20 cellular contexts compared by ENCODE assay signal in genomic region chr12:5064913-5065490, GRCh38. TPM values are rescaled to one million over a fixed set of nuclear protein-coding genes. Genes with fewer than 3 reads are reported as not detected.
A peak's percentile ranks its signal among the peaks of the same experiment; 100 is the strongest.
DNase-seq lines count a peak whose midpoint lies in the region; ATAC-seq, FAIRE-seq and TF ChIP-seq lines count a peak whose summit lies in the region.
"Had no signal": no experiment of that assay in that cellular context is flagged by ENCODE, and none has a peak within 500 bp of the region (broad histone marks: within the 10 kb centered on the region; RNA-seq: fewer than 3 reads in every experiment).

No MANE protein-coding gene starts in this region.

- no peak overlapping the region for H3K4me3 Mint-ChIP-seq in type B pancreatic cell
- H3K4me3 Mint-ChIP-seq: CD4-positive, alpha-beta T cell had no signal

- no peaks in the 10 kb centered on the region for H3K9me3 Mint-ChIP-seq in type B pancreatic cell
- H3K9me3 Mint-ChIP-seq: CD4-positive, alpha-beta T cell had no signal

- no peak for ATAC-seq in K562

- no peaks in the 10 kb centered on the region for H4K20me1 ChIP-seq in K562 (replicated peaks; ENCODE audit: control insufficient read depth, insufficient read depth, low read length)

- in situ Hi-C loops in K562 (cut with MboI), result no loop called here
- in situ Hi-C loops in brain microvascular endothelial cell (cut with HindIII; ENCODE audit: low pct_ligation_motif_present, low sequenced_read_pairs), result no loop called here

- CTCF ChIA-PET in K562 (lab: Yijun Ruan, JAX; ENCODE audit: low intra/inter-chr PET ratio), result no interaction called here

- no peaks in the 10 kb centered on the region for H3K9me1 ChIP-seq in K562 (ENCODE audit: control insufficient read depth, insufficient read depth, low read length)

- peak overlapping the region; percentile 18 for H3K27ac Mint-ChIP-seq in type B pancreatic cell
- H3K27ac Mint-ChIP-seq: CD4-positive, alpha-beta T cell had no signal

- no peak for TF ChIP-seq RAD21 in K562 (CRISPR knock-in tag; conservative IDR thresholded peaks at IDR 0.05 in 1 of 2, IDR thresholded peaks at IDR 0.05 in 1 of 2)

- intact Hi-C loops in K562 (cut with micrococcal nuclease), result no loop called here

- no peak overlapping the region for H2AFZ ChIP-seq in K562 (ENCODE audit: low read depth, low read length)

- peaks cover 66% of the 10 kb centered on the region for H3K27me3 ChIP-seq in adipocyte (replicated peaks; ENCODE audit: control insufficient read depth, insufficient read depth, low read length)
- no peaks in the 10 kb centered on the region for H3K27me3 ChIP-seq in K562 (ENCODE audit: control insufficient read depth in 2 of 2, insufficient read depth in 2 of 2, low read length in 2 of 2)
- H3K27me3 ChIP-seq in brain microvascular endothelial cell (replicated peaks), result peaks cover 2% of the 10 kb centered on the region
- H3K27me3 ChIP-seq: BE2C had no signal

- H3K4me2 ChIP-seq in K562 (ENCODE audit: insufficient read depth, low read length), result no peak overlapping the region

- no peak overlapping the region for H3K27ac ChIP-seq in K562 (ENCODE audit: extremely low read depth, low read depth, low read length)
- H3K27ac ChIP-seq in brain microvascular endothelial cell, result no peak overlapping the region
- H3K27ac ChIP-seq: HL-60 had no signal

- H3K9ac ChIP-seq in adipocyte (ENCODE audit: low read length), result no peak overlapping the region
- H3K9ac ChIP-seq in K562 (ENCODE audit: insufficient read depth in 1 of 2, low read depth in 2 of 2, low read length in 2 of 2), result no peak overlapping the region

- 3% methylated on average over 3 of the region's 3 CpGs for WGBS in K562 (ENCODE audit: insufficient coverage, low coverage, missing lambda C conversion rate)

- TF ChIP-seq CTCF in K562 (IDR thresholded peaks at IDR 0.05 in 2 of 3, conservative IDR thresholded peaks at IDR 0.05 in 1 of 3; ENCODE audit: insufficient read depth in 2 of 3, low read depth in 1 of 3, low read length in 3 of 3), result no peak
- no peak for TF ChIP-seq CTCF in type B pancreatic cell (conservative IDR thresholded peaks at IDR 0.05)
- no peak for TF ChIP-seq CTCF in brain microvascular endothelial cell (IDR thresholded peaks at IDR 0.05; ENCODE audit: low read depth, low read length, missing control alignments)

- no peak for TF ChIP-seq POLR2A in K562 (conservative IDR thresholded peaks at IDR 0.05)

- no peaks in the 10 kb centered on the region for H3K36me3 Mint-ChIP-seq in type B pancreatic cell

- peaks cover 38% of the 10 kb centered on the region for H3K27me3 Mint-ChIP-seq in type B pancreatic cell

- peaks cover 8% of the 10 kb centered on the region for H3K4me1 Mint-ChIP-seq in type B pancreatic cell (ENCODE audit: unreplicated experiment)

- no peaks in the 10 kb centered on the region for H3K79me2 ChIP-seq in K562 (ENCODE audit: control insufficient read depth, insufficient read depth, low read length)

- DNase-seq in adipocyte (ENCODE audit: low read depth) (peak; percentile 11), K562 (ENCODE audit: extremely low read depth in 1 of 4, low spot score in 3 of 4) (no peak), type B pancreatic cell (ENCODE audit: extremely low spot score, unreplicated experiment) (no peak), GOT3 (lab: John Stamatoyannopoulos, UW) (no peak), brain microvascular endothelial cell (no peak)
- no peak for DNase-seq in activated T-cell treated with anti-CD3 and anti-CD28 coated beads, Interleukin-2, amount 50 U/mL, for 48 hours
- DNase-seq: ACHN; BE2C; C1 segment of cervical spinal cord; Caco-2; CD4-positive, alpha-beta T cell; GDM1; IMR-90; KBM-7 had no signal

- H3K4me1 ChIP-seq in adipocyte (ENCODE audit: control insufficient read depth, insufficient read depth, low read length) (no peaks in the 10 kb centered on the region), K562 (replicated peaks in 1 of 2; ENCODE audit: control insufficient read depth in 2 of 2, insufficient read depth in 2 of 2, low read length in 2 of 2) (no peaks in the 10 kb centered on the region)
- H3K4me1 ChIP-seq: BE2C, Caco-2, HAP-1 had no signal

- no peak for FAIRE-seq in K562 (lab: Jason Lieb, UNC)
- FAIRE-seq: A204.1, D721Med, GM19239 had no signal

- no peaks in the 10 kb centered on the region for H3K36me3 ChIP-seq in adipocyte (ENCODE audit: control insufficient read depth, insufficient read depth, low read length, severe bottlenecking)
- H3K36me3 ChIP-seq in K562 (ENCODE audit: control insufficient read depth, insufficient read depth, low read length), result no peaks in the 10 kb centered on the region
- no peaks in the 10 kb centered on the region for H3K36me3 ChIP-seq in brain microvascular endothelial cell (replicated peaks)
- H3K36me3 ChIP-seq: BE2C, HAP-1 had no signal

- TF ChIP-seq EP300 in K562 (IDR thresholded peaks at IDR 0.05; ENCODE audit: low read length), result no peak

- no TSS peak for BruUV-seq in K562 (replicated peaks; lab: Mats Ljungman, UMichigan)

- no peaks in the 10 kb centered on the region for H3K9me3 ChIP-seq in adipocyte (ENCODE audit: control insufficient read depth, low read length)
- H3K9me3 ChIP-seq in K562 (replicated peaks; ENCODE audit: control insufficient read depth, insufficient read depth, low read depth, low read length), result no peaks in the 10 kb centered on the region
- H3K9me3 ChIP-seq: BE2C, Caco-2, HAP-1 had no signal

- H3K4me3 ChIP-seq in adipocyte (ENCODE audit: low read length), result no peak overlapping the region
- H3K4me3 ChIP-seq in K562, result no peak overlapping the region
- H3K4me3 ChIP-seq in brain microvascular endothelial cell (ENCODE audit: low read depth, low read length), result no peak overlapping the region
- H3K4me3 ChIP-seq: HAP-1 had no signal

- POLR2A ChIA-PET in K562 (lab: Yijun Ruan, JAX), result no interaction called here

TF ChIP-seq in K562, 482 proteins besides CTCF, POLR2A, EP300 and RAD21:
- no peak for TF ChIP-seq ZNF639 (CRISPR knock-in tag; conservative IDR thresholded peaks at IDR 0.05 in 1 of 2, IDR thresholded peaks at IDR 0.05 in 1 of 2)
- TF ChIP-seq GTF2F1 (IDR thresholded peaks at IDR 0.05; ENCODE audit: low read depth, low read length), result no peak
- peak; percentile 17; the same call in 1 of the 2 replicates for TF ChIP-seq ATF3 (IDR thresholded peaks at IDR 0.05)
- TF ChIP-seq ATF3 (CRISPR knock-in tag; conservative IDR thresholded peaks at IDR 0.05), result no peak
- TF ChIP-seq SRSF9 (IDR thresholded peaks at IDR 0.05; ENCODE audit: borderline replicate concordance, low read depth, low read length), result no peak

RNA-seq across cellular contexts. Expression of gene KCNA5, which starts 21.3 kb away (rescaled TPM):
- total RNA-seq in K562 (2011; cell fraction: chromatin; rRNA removed; ENCODE audit: low replicate concordance), result not detected in 2 replicates
- not detected in 2 replicates for total RNA-seq in K562 (2011; cell fraction: nucleolus; rRNA removed)
- total RNA-seq in K562 (2011; cell fraction: nucleoplasm; rRNA removed), result not detected in 2 replicates
- not detected in 2 replicates for total RNA-seq in K562 (2014; rRNA removed)
- not detected in 2 replicates for total RNA-seq in K562 (2014; rRNA removed; fragmentation: Illumina TruSeq; extraction: Trizol)
- total RNA-seq in K562 (2015; rRNA removed; fragmentation: Illumina TruSeq; extraction: Trizol), result not detected in 2 replicates
- not detected in 2 replicates for total RNA-seq in K562 (2021)
- not detected in 2 replicates for polyA plus RNA-seq in K562 (2011; rRNA removed)
- polyA plus RNA-seq in K562 (2011; cell fraction: cytosol; rRNA removed), result not detected in 2 replicates
- polyA plus RNA-seq in K562 (2011; cell fraction: nucleus; rRNA removed), result not detected in 2 replicates
- polyA plus RNA-seq in K562 (2012), result not detected in 2 replicates
- not detected in 2 replicates for polyA plus RNA-seq in K562 (2014; fragmentation: Illumina TruSeq; extraction: Trizol)
- polyA plus RNA-seq in K562 (2014; fragmentation: Nextera tagmentation; extraction: Ambion mirVana), result not detected
- polyA plus RNA-seq in K562 (2014; rRNA removed), result not detected in 2 replicates
- not detected in 2 replicates for polyA minus RNA-seq in K562 (2011; rRNA and poly(A)+ RNA removed)
- not detected in 2 replicates for polyA minus RNA-seq in K562 (2011; cell fraction: cytosol; rRNA and poly(A)+ RNA removed)
- polyA minus RNA-seq in K562 (2011; cell fraction: nucleus; rRNA and poly(A)+ RNA removed), result not detected in 2 replicates
- 0.82 and 0.98 TPM in 2 replicates for total RNA-seq in type B pancreatic cell (ENCODE audit: low replicate concordance)
- total RNA-seq: Caco-2; CD4-positive, alpha-beta T cell; HT1080; IMR-90 had no signal
- polyA plus RNA-seq: IMR-90 had no signal
